12 cellular contexts compared by ENCODE assay signal in genomic region chr6:35014786-35015185, GRCh38.
A peak's percentile ranks its signal among the peaks of the same experiment; 100 is the strongest.
DNase-seq lines count a peak whose midpoint lies in the region; ATAC-seq, FAIRE-seq and TF ChIP-seq lines count a peak whose summit lies in the region.
"Had no signal": no experiment of that assay in that cellular context is flagged by ENCODE, and none has a peak within 500 bp of the region (broad histone marks: within the 10 kb centered on the region; RNA-seq: fewer than 3 reads in every experiment).

No MANE protein-coding gene starts in this region.

- CTCF ChIA-PET in endothelial cell of umbilical vein (lab: Charles Lee) = interaction anchor here (0.8 to 2.7 kb wide), 6 partner anchors 9 to 125 kb away, joined by 3 to 20 read pairs (median 4); no protein-coding TSS in a partner anchor

- ATAC-seq in HG02870 (IDR thresholded peaks at IDR 0.05; ENCODE audit: unreplicated experiment) (no peak), HG02852 (IDR thresholded peaks at IDR 0.05; ENCODE audit: unreplicated experiment) (no peak), HG03460 (IDR thresholded peaks at IDR 0.05; ENCODE audit: unreplicated experiment) (no peak)

- POLR2A ChIA-PET in endothelial cell of umbilical vein (lab: Charles Lee) = no interaction called here

- no peak for TF ChIP-seq EP300 in sigmoid colon (IDR thresholded peaks at IDR 0.05)

- WGBS in sigmoid colon, 2 donors = 87 to 90% methylated on average over 3 of the region's 3 CpGs

- H3K4me2 ChIP-seq in endothelial cell of umbilical vein (ENCODE audit: insufficient read depth, low read length) = no peak overlapping the region

- dilution Hi-C loops in endothelial cell of umbilical vein (cut with MboI; ENCODE audit: extremely low pct_ligation_motif_present, low sequenced_read_pairs) = no loop called here

- TF ChIP-seq POLR2A in endothelial cell of umbilical vein (IDR thresholded peaks at IDR 0.05; ENCODE audit: low read depth, low read length) (no peak), sigmoid colon (IDR thresholded peaks at IDR 0.05) (no peak)

- no TSS peak for BruUV-seq in endothelial cell of umbilical vein (replicated peaks; lab: Mats Ljungman, UMichigan)

- no peaks in the 10 kb centered on the region for H3K9me1 ChIP-seq in endothelial cell of umbilical vein (replicated peaks; ENCODE audit: control insufficient read depth, extremely low read depth, insufficient read depth, low read length)

- peak; percentile 81 for DNase-seq in EL
- DNase-seq in NCI-H69 (lab: John Stamatoyannopoulos, UW) = peak; percentile 19
- peak; percentile 24 for DNase-seq in endothelial cell of umbilical vein (ENCODE audit: low read depth, low spot score)
- DNase-seq in sigmoid colon = no peak
- DNase-seq in T-helper 2 cell = no peak
- DNase-seq: GOT3, NCI-H2171 treated with DMSO at 0.1 percent for 48 hours had no signal

- H4K20me1 ChIP-seq in endothelial cell of umbilical vein (replicated peaks; ENCODE audit: control insufficient read depth, extremely low read depth, insufficient read depth, low read length) = no peaks in the 10 kb centered on the region

- no peak overlapping the region for H3K4me3 ChIP-seq in endothelial cell of umbilical vein (replicated peaks in 1 of 3; ENCODE audit: insufficient read depth in 1 of 3, low read depth in 1 of 3, low read length in 3 of 3)
- H3K4me3 ChIP-seq in sigmoid colon = no peak overlapping the region
- H3K4me3 ChIP-seq: coronary artery had no signal

- H3K4me1 ChIP-seq in endothelial cell of umbilical vein (ENCODE audit: control insufficient read depth, extremely low read depth, insufficient read depth, low read length) = peaks cover 64% of the 10 kb centered on the region
- H3K4me1 ChIP-seq in sigmoid colon = peaks cover 0 to 44% (median 36%) of the 10 kb centered on the region in 4 donors

- H3K9me3 ChIP-seq in endothelial cell of umbilical vein (replicated peaks; ENCODE audit: control insufficient read depth, insufficient read depth, low read length) = no peaks in the 10 kb centered on the region
- no peaks in the 10 kb centered on the region for H3K9me3 ChIP-seq in sigmoid colon

- peak overlapping the region; percentile 32 for H3K27ac ChIP-seq in endothelial cell of umbilical vein (ENCODE audit: insufficient read depth, low read depth, low read length)
- H3K27ac ChIP-seq in sigmoid colon = peak overlapping the region; percentile 91 to 99 (median 94)

- H3K27me3 ChIP-seq in endothelial cell of umbilical vein (ENCODE audit: control insufficient read depth in 2 of 2, insufficient read depth in 2 of 2, low read length in 2 of 2) (no peaks in the 10 kb centered on the region), sigmoid colon (no peaks in the 10 kb centered on the region)

- H3K79me2 ChIP-seq in endothelial cell of umbilical vein (ENCODE audit: control insufficient read depth, insufficient read depth, low read length) = no peaks in the 10 kb centered on the region

- H2AFZ ChIP-seq in endothelial cell of umbilical vein (ENCODE audit: low read depth, low read length) = no peak overlapping the region

- no peak for TF ChIP-seq CTCF in endothelial cell of umbilical vein (IDR thresholded peaks at IDR 0.05; ENCODE audit: extremely low read depth in 1 of 2, insufficient read depth in 1 of 2, low read depth in 1 of 2, low read length in 2 of 2)
- TF ChIP-seq CTCF in sigmoid colon (IDR thresholded peaks at IDR 0.05) = no peak

- H3K9ac ChIP-seq in endothelial cell of umbilical vein (replicated peaks; ENCODE audit: extremely low read depth, insufficient read depth, low read length) = no peak overlapping the region

- H3K36me3 ChIP-seq in endothelial cell of umbilical vein (ENCODE audit: control insufficient read depth in 2 of 2, extremely low read depth in 1 of 2, insufficient read depth in 2 of 2, low read length in 2 of 2) = no peaks in the 10 kb centered on the region
- H3K36me3 ChIP-seq in sigmoid colon = no peaks in the 10 kb centered on the region

- intact Hi-C loops in endothelial cell of umbilical vein (cut with micrococcal nuclease) = no loop called here
- intact Hi-C loops in sigmoid colon (cut with DNase I) = loop anchor here (5.0 kb wide), 1 partner anchor 78 kb away; no protein-coding TSS in a partner anchor

- no peak for FAIRE-seq in endothelial cell of umbilical vein (lab: Jason Lieb, UNC)
- FAIRE-seq: D721Med had no signal

TF ChIP-seq in endothelial cell of umbilical vein, 7 proteins besides CTCF, POLR2A, EP300 and RAD21:
- TF ChIP-seq FOS (IDR thresholded peaks at IDR 0.05; ENCODE audit: borderline replicate concordance, insufficient read depth, low read length) = peak; percentile 36
- TF ChIP-seq, protein P1, sequence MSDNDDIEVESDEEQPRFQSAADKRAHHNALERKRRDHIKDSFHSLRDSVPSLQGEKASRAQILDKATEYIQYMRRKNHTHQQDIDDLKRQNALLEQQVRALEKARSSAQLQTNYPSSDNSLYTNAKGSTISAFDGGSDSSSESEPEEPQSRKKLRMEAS (IDR thresholded peaks at IDR 0.05; ENCODE audit: insufficient read depth, insufficient read length) = no peak
- TF ChIP-seq POLR2AphosphoS5 (IDR thresholded peaks at IDR 0.05; ENCODE audit: insufficient read depth, low read depth, low read length) = no peak
- no peak for TF ChIP-seq EZH2 (IDR thresholded peaks at IDR 0.05; ENCODE audit: borderline replicate concordance, low read depth, low read length, severe bottlenecking)
- no peak for TF ChIP-seq GATA2 (IDR thresholded peaks at IDR 0.05; ENCODE audit: insufficient read depth, insufficient read length, low read depth, low read length)
- no peak for TF ChIP-seq MYC (IDR thresholded peaks at IDR 0.05; ENCODE audit: low read depth, low read length)
- peak; percentile 43 for TF ChIP-seq JUN (IDR thresholded peaks at IDR 0.05; ENCODE audit: borderline replicate concordance, insufficient read depth, insufficient read length, low read depth)

Comparison
In these comparisons a context has a peak if more than half of its experiments do, and no peak if none do; other contexts are left out.
1. DNase-seq: peak in EL (single experiment), NCI-H69 (single experiment) and endothelial cell of umbilical vein (single experiment); none in sigmoid colon (single experiment) and T-helper 2 cell (0 of 5).